Comparison of ENCODE assay signal across 8 cellular contexts in the genomic region with DNA sequence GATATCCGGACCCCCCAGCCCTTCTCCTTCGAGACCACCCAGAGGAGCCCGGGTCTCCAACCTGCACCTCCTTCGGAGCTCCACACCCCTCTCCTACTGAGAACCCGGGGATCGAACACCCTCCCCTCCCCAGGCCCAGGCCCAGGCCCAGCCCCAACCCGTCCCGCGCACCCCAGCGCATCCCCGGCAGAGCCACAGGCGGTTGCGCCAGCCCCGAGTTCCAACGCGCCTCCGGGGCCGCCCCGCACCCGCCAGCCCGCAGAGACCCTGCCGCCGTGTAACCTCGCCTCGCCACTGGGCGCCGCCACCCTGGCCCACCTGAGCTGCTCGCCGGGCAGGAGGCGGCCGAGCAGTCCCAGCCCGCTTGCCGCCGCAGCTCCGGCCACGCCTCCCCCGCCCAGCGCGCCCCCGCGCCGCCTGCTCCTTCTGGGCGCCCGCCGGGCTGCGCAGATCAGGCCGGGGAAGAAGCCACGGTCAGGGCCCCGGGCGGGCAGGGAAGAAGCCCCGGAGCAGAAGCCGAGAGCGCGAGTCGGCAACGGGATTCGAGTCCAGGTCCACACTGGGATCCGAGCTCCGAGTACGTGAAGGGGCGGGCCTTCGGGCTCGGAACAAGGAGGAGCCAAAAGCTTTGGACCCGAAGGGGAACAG. TPM values are rescaled to one million over a fixed set of nuclear protein-coding genes. Genes with fewer than 3 reads are reported as not detected.
DNase-seq lines count a peak whose midpoint lies in the region; ATAC-seq and TF ChIP-seq lines count a peak whose summit lies in the region.

A gene with protein sequence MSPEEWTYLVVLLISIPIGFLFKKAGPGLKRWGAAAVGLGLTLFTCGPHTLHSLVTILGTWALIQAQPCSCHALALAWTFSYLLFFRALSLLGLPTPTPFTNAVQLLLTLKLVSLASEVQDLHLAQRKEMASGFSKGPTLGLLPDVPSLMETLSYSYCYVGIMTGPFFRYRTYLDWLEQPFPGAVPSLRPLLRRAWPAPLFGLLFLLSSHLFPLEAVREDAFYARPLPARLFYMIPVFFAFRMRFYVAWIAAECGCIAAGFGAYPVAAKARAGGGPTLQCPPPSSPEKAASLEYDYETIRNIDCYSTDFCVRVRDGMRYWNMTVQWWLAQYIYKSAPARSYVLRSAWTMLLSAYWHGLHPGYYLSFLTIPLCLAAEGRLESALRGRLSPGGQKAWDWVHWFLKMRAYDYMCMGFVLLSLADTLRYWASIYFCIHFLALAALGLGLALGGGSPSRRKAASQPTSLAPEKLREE (minus strand): TSS at position 561 of the 648 bp plus-strand sequence. CDS start 1,072 bp downstream, outside the sequence.

- peaks cover 25% of the 10 kb centered on the region for H3K4me1 ChIP-seq in OCI-LY7 (ENCODE audit: insufficient read depth, low read length, poor library complexity, severe bottlenecking)

- peak; percentile 19 for ATAC-seq in HG02678 (IDR thresholded peaks at IDR 0.05; ENCODE audit: unreplicated experiment)

- intact Hi-C loops in OCI-LY7 (cut with micrococcal nuclease; ENCODE audit: unreplicated experiment) = no loop called here

- no peaks in the 10 kb centered on the region for H4K20me1 ChIP-seq in OCI-LY7 (ENCODE audit: insufficient read depth, low read length)

- H2AFZ ChIP-seq in OCI-LY7 (ENCODE audit: low read length) = peak within 1 kb of the TSS; percentile 48; the same call in 1 of the 2 replicates

- H3K9me3 ChIP-seq in OCI-LY7 (ENCODE audit: low read length) = no peaks in the 10 kb centered on the region

- no peaks in the 10 kb centered on the region for H3K9me2 ChIP-seq in OCI-LY7 (ENCODE audit: insufficient read depth, low read length)

- CTCF ChIA-PET in OCI-LY7 (lab: Charles Lee; ENCODE audit: unreplicated experiment) = interaction anchor here (0.7 to 1.4 kb wide), 3 partner anchors 46 to 200 kb away, joined by 3 to 4 read pairs (median 3); no protein-coding TSS in a partner anchor

- peaks cover 12% of the 10 kb centered on the region for H3K36me3 ChIP-seq in OCI-LY7 (ENCODE audit: insufficient read depth, low read length)

- H3K79me2 ChIP-seq in OCI-LY7 (ENCODE audit: insufficient read depth, low read depth, low read length) = peaks cover 21% of the 10 kb centered on the region; the same call in 1 of the 2 replicates

- DNase-seq in activated T-cell treated with anti-CD3 and anti-CD28 coated beads for 4 hours = peak; percentile 27
- no peak for DNase-seq in activated T-cell treated with anti-CD3 and anti-CD28 coated beads, Interleukin-2, amount 50 U/mL, for 48 hours
- peak; percentile 87 for DNase-seq in OCI-LY7 (ENCODE audit: low spot score)
- no peak for DNase-seq in dermis microvascular lymphatic vessel endothelial cell (ENCODE audit: low read depth in 2 of 2)
- DNase-seq in mucosa of gallbladder (ENCODE audit: low spot score) = no peak
- DNase-seq in GF-D8 (lab: John Stamatoyannopoulos, UW) = no peak
- DNase-seq in NOMO-1 (lab: John Stamatoyannopoulos, UW; ENCODE audit: unreplicated experiment in 2 of 2) = no peak

- POLR2A ChIA-PET in OCI-LY7 (lab: Charles Lee) = interaction anchor here (0.6 to 2.2 kb wide), 5 partner anchors 9 to 1071 kb away, joined by 3 to 10 read pairs (median 5); a partner anchor contains a TSS

- peak within 1 kb of the TSS; percentile 82 for H3K27ac ChIP-seq in OCI-LY7 (ENCODE audit: low read depth, low read length, poor library complexity, severe bottlenecking)

- BruUV-seq in OCI-LY7 (replicated peaks; lab: Mats Ljungman, UMichigan) = no TSS peak

- H3K4me2 ChIP-seq in OCI-LY7 (ENCODE audit: low read length) = peak within 1 kb of the TSS; percentile 97

- TF ChIP-seq CTCF in OCI-LY7 (conservative IDR thresholded peaks at IDR 0.05; ENCODE audit: low read length) = peak; percentile 71

- peak within 1 kb of the TSS; percentile 76 for H3K4me3 ChIP-seq in OCI-LY7 (ENCODE audit: low read depth, low read length, poor library complexity, severe bottlenecking)

RNA-seq across cellular contexts. Expression of the gene that starts here (rescaled TPM):
- total RNA-seq in OCI-LY7 (2014; rRNA removed; shearing (Covaris generic)) = 15.6 and 18.1 TPM in 2 replicates
- 25.0 and 30.2 TPM in 2 replicates for total RNA-seq in OCI-LY7 (2022)
- 10.1 and 20.5 TPM in 2 replicates for total RNA-seq in dermis microvascular lymphatic vessel endothelial cell
- 263 TPM for total RNA-seq in mucosa of gallbladder

Comparison
In these comparisons a context has a peak if more than half of its experiments do, and no peak if none do; other contexts are left out.
1. DNase-seq: peak in activated T-cell treated with anti-CD3 and anti-CD28 coated beads for 4 hours (single experiment) and OCI-LY7 (single experiment); none in activated T-cell treated with anti-CD3 and anti-CD28 coated beads, Interleukin-2, amount 50 U/mL, for 48 hours (0 of 2), dermis microvascular lymphatic vessel endothelial cell (0 of 2), mucosa of gallbladder (single experiment), GF-D8 (single experiment) and NOMO-1 (0 of 2).